Comparison of ENCODE assay signal across 8 cellular contexts in the genomic region with DNA sequence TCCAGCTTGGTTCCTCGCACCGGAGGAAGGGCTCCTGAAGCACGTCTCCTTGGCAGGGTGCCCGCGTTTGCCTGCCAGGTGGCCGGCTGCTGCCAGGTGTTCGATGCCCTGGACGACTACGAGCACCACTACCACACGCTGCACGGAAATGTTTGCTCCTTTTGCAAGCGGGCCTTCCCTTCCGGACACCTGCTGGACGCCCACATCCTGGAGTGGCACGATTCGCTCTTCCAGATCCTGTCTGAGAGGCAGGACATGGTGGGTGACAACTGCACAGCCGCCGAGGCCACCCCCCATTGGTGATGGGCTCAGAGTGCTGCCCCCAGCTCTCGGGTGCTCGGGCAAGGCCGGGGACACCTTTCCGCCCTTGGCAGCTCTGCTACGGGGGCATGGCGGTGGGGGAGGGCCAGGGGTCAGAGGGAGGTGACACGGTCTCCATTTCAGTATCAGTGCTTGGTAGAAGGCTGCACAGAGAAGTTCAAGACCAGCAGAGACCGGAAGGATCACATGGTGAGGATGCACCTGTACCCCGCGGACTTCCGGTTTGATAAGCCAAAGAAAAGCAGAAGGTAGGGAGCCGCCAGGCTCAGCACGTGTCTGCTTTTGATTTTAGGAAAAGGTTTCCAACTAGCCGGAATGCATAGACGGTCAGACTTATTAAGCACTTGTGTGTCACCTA. TPM values are rescaled to one million over a fixed set of nuclear protein-coding genes. Genes with fewer than 3 reads are reported as not detected.
DNase-seq lines count a peak whose midpoint lies in the region; ATAC-seq and TF ChIP-seq lines count a peak whose summit lies in the region.

No MANE protein-coding gene starts in this region.

- dilution Hi-C loops in mammary epithelial cell (cut with HindIII; ENCODE audit: low sequenced_read_pairs): loop anchor here (5.0 to 10.0 kb wide), 2 partner anchors 43 to 85 kb away; a partner anchor contains a TSS

- DNase-seq in DMS153 (lab: John Stamatoyannopoulos, UW) (peak; percentile 69), NCI-H2081 (lab: John Stamatoyannopoulos, UW) (peak; percentile 72 to 79), mammary epithelial cell (no peak), neural crest cell (ENCODE audit: low read depth, low spot score) (no peak), T-helper 9 cell (no peak), HuH-7 (ENCODE audit: low spot score) (no peak)
- DNase-seq in activated effector memory CD4-positive, alpha-beta T cell treated with anti-CD3 and anti-CD28 coated beads, Interleukin-2, amount 50 U/mL, for 16 hours: no peak

- no peak for TF ChIP-seq CTCF in mammary epithelial cell (conservative IDR thresholded peaks at IDR 0.05 in 1 of 2, IDR thresholded peaks at IDR 0.05 in 1 of 2; ENCODE audit: extremely low read depth in 1 of 2, insufficient read depth in 1 of 2, low read depth in 1 of 2, low read length in 2 of 2)
- TF ChIP-seq CTCF in neural crest cell (conservative IDR thresholded peaks at IDR 0.05): no peak

- H3K36me3 ChIP-seq in mammary epithelial cell (ENCODE audit: insufficient read depth, low read length): peaks cover 6% of the 10 kb centered on the region

- WGBS in mammary epithelial cell (ENCODE audit: low coverage, missing lambda C conversion rate): 72% methylated on average over 12 of the region's 33 CpGs

- no peaks in the 10 kb centered on the region for H3K27me3 ChIP-seq in mammary epithelial cell (ENCODE audit: insufficient read depth, low read length)

- peak overlapping the region in 2 of 3 experiments; percentile 58 to 59 for H3K4me3 ChIP-seq in mammary epithelial cell (replicated peaks in 1 of 3; ENCODE audit: insufficient read depth in 1 of 3, low read depth in 2 of 3, low read length in 3 of 3)

- H3K36me3 Mint-ChIP-seq in neural crest cell (ENCODE audit: low read depth): peaks cover 4% of the 10 kb centered on the region

- no peaks in the 10 kb centered on the region for H3K27me3 Mint-ChIP-seq in neural crest cell (ENCODE audit: low read depth)

- peak overlapping the region; percentile 26 for H3K27ac ChIP-seq in mammary epithelial cell (ENCODE audit: insufficient read depth, low read depth, low read length)

- H3K4me1 ChIP-seq in mammary epithelial cell (ENCODE audit: insufficient read depth, low read length): peaks cover 18% of the 10 kb centered on the region

- in situ Hi-C loops in mammary epithelial cell (cut with MboI; ENCODE audit: low sequenced_read_pairs in 2 of 2): no loop called here

- no peaks in the 10 kb centered on the region for H4K20me1 ChIP-seq in mammary epithelial cell (ENCODE audit: insufficient read depth, low read length)

- H3K9me3 Mint-ChIP-seq in neural crest cell: no peaks in the 10 kb centered on the region

- H3K9ac ChIP-seq in mammary epithelial cell (ENCODE audit: insufficient read depth, low read length): no peak overlapping the region

- H3K4me2 ChIP-seq in mammary epithelial cell (ENCODE audit: insufficient read depth, low read depth, low read length): peak overlapping the region; percentile 98

- H3K9me3 ChIP-seq in mammary epithelial cell (replicated peaks; ENCODE audit: insufficient read depth, low read length): no peaks in the 10 kb centered on the region

- H3K27ac Mint-ChIP-seq in neural crest cell (ENCODE audit: unreplicated experiment): no peak overlapping the region

- intact Hi-C loops in mammary epithelial cell (cut with micrococcal nuclease): loop anchor here (2.0 to 10.0 kb wide), 4 partner anchors 35 to 655 kb away; no protein-coding TSS in a partner anchor

- H3K4me3 Mint-ChIP-seq in neural crest cell: peak overlapping the region; percentile 78

- peaks cover 44% of the 10 kb centered on the region for H3K79me2 ChIP-seq in mammary epithelial cell (ENCODE audit: insufficient read depth, low read length)

- no peak for ATAC-seq in GM21360 (IDR thresholded peaks at IDR 0.05; ENCODE audit: unreplicated experiment)

- peak overlapping the region; percentile 73 for H2AFZ ChIP-seq in mammary epithelial cell (ENCODE audit: low read depth, low read length)

- CTCF ChIA-PET in mammary epithelial cell (lab: Charles Lee; ENCODE audit: low non-redundant PET): no interaction called here

- peaks cover 18% of the 10 kb centered on the region for H3K4me1 Mint-ChIP-seq in neural crest cell

- BruUV-seq in mammary epithelial cell (replicated peaks; lab: Mats Ljungman, UMichigan): TSS peak; percentile 4

RNA-seq across cellular contexts. Expression of a gene that starts 1.1 kb away (rescaled TPM):
- 10 to 100 TPM; 10.5 to 39.7 TPM for total RNA-seq in mammary epithelial cell
- polyA plus RNA-seq in mammary epithelial cell: 25.3 TPM
- polyA minus RNA-seq in mammary epithelial cell: 23.8 TPM
- 62.7 and 75.6 TPM in 2 replicates for total RNA-seq in neural crest cell

RNA-seq across cellular contexts. Expression of a gene that starts 1.2 kb away (rescaled TPM):
- total RNA-seq in mammary epithelial cell (10 to 100 TPM; 59.3 to 78.1 TPM), neural crest cell (70.0 and 72.0 TPM in 2 replicates)
- polyA plus RNA-seq in mammary epithelial cell: 56.4 TPM
- polyA minus RNA-seq in mammary epithelial cell: 53.1 TPM

RNA-seq across cellular contexts. Expression of a gene that starts 26.8 kb away (rescaled TPM):
- not detected for total RNA-seq in mammary epithelial cell
- not detected for polyA plus RNA-seq in mammary epithelial cell
- polyA minus RNA-seq in mammary epithelial cell: not detected
- total RNA-seq in neural crest cell: 0.82 and 0.89 TPM in 2 replicates

RNA-seq across cellular contexts. Expression of a gene that starts 33.2 kb away (rescaled TPM):
- 10 to 100 TPM in 1 of 2 donors, under 1 TPM in 1; 0.33 to 46.1 TPM for total RNA-seq in mammary epithelial cell
- polyA plus RNA-seq in mammary epithelial cell: 9.9 TPM
- 31.1 TPM for polyA minus RNA-seq in mammary epithelial cell
- total RNA-seq in neural crest cell: 3.6 and 4.5 TPM in 2 replicates

RNA-seq across cellular contexts. Expression of a gene that starts 37.3 kb away (rescaled TPM):
- not detected for total RNA-seq in mammary epithelial cell
- polyA plus RNA-seq in mammary epithelial cell: not detected
- not detected for polyA minus RNA-seq in mammary epithelial cell
- not detected in 2 replicates for total RNA-seq in neural crest cell

Comparison
In these comparisons a context has a peak if more than half of its experiments do, and no peak if none do; other contexts are left out.
1. DNase-seq: peak in DMS153 (single experiment) and NCI-H2081 (2 of 2); none in mammary epithelial cell (single experiment), neural crest cell (single experiment), T-helper 9 cell (single experiment), activated effector memory CD4-positive, alpha-beta T cell treated with anti-CD3 and anti-CD28 coated beads, Interleukin-2, amount 50 U/mL, for 16 hours (single experiment) and HuH-7 (single experiment).